ENCODE assay signal across 10 cellular contexts in genomic region chr4:55008166-55009056, GRCh38.
DNase-seq lines count a peak whose midpoint lies in the region; ATAC-seq and TF ChIP-seq lines count a peak whose summit lies in the region.
"Had no signal": no experiment of that assay in that cellular context is flagged by ENCODE, and none has a peak within 500 bp of the region (broad histone marks: within the 10 kb centered on the region; RNA-seq: fewer than 3 reads in every experiment).

No MANE protein-coding gene starts in this region.

- ATAC-seq in SK-N-SH treated with all-trans-retinoic acid at 6 μM for 48 hours (peak; percentile 38; the same call in 2 of the 3 replicates), GM21737 (IDR thresholded peaks at IDR 0.05; ENCODE audit: unreplicated experiment) (no peak), GM21576 (IDR thresholded peaks at IDR 0.05; ENCODE audit: unreplicated experiment) (no peak), HG03139 (IDR thresholded peaks at IDR 0.05; ENCODE audit: unreplicated experiment) (no peak)

- H3K27ac ChIP-seq in caudate nucleus (ENCODE audit: low read depth, low read length), result no peak overlapping the region

- peak; percentile 3 for DNase-seq in stimulated activated CD4-positive, alpha-beta T cell treated with anti-CD3 and anti-CD28 coated beads, Interleukin-15, amount 100 ng/mL, for 24 hours
- no peak for DNase-seq in stimulated activated CD4-positive, alpha-beta T cell treated with anti-CD3 and anti-CD28 coated beads, Interleukin-4, amount 100 ng/mL, for 1 hour
- DNase-seq in globus pallidus (ENCODE audit: low spot score) (peak; percentile 38), caudate nucleus (lab: John Stamatoyannopoulos, UW) (no peak)
- DNase-seq: activated gamma-delta T cell, kidney glomerular epithelial cell had no signal

TF ChIP-seq in SK-N-SH treated with all-trans-retinoic acid at 6 μM for 48 hours, 23 proteins besides CTCF, POLR2A, EP300 and RAD21:
- TF ChIP-seq ISL1 (CRISPR knock-in tag; IDR thresholded peaks at IDR 0.05), result no peak
- TF ChIP-seq ZFP3 (CRISPR knock-in tag; IDR thresholded peaks at IDR 0.05), result no peak
- TF ChIP-seq BACH2 (CRISPR knock-in tag; IDR thresholded peaks at IDR 0.05; ENCODE audit: borderline replicate concordance), result no peak
- TF ChIP-seq PPARA (CRISPR knock-in tag; IDR thresholded peaks at IDR 0.05; ENCODE audit: borderline replicate concordance), result no peak
- TF ChIP-seq CREB5 (CRISPR knock-in tag; IDR thresholded peaks at IDR 0.05; ENCODE audit: low read depth), result no peak
- TF ChIP-seq TSHZ2 (CRISPR knock-in tag; IDR thresholded peaks at IDR 0.05), result no peak
- no peak for TF ChIP-seq ZFP30 (CRISPR knock-in tag; IDR thresholded peaks at IDR 0.05)
- no peak for TF ChIP-seq ZNF565 (CRISPR knock-in tag; conservative IDR thresholded peaks at IDR 0.05; ENCODE audit: low read depth)
- no peak for TF ChIP-seq ZNF8 (CRISPR knock-in tag; IDR thresholded peaks at IDR 0.05)
- no peak for TF ChIP-seq CSDC2 (CRISPR knock-in tag; IDR thresholded peaks at IDR 0.05)
- no peak for TF ChIP-seq TCF4 (CRISPR knock-in tag; IDR thresholded peaks at IDR 0.05; ENCODE audit: borderline replicate concordance)
- no peak for TF ChIP-seq GLIS3 (CRISPR knock-in tag; IDR thresholded peaks at IDR 0.05)
- no peak for TF ChIP-seq OSR1 (CRISPR knock-in tag; IDR thresholded peaks at IDR 0.05)

Comparison
In these comparisons a context has a peak if more than half of its experiments do, and no peak if none do; other contexts are left out.
1. DNase-seq: peak in stimulated activated CD4-positive, alpha-beta T cell treated with anti-CD3 and anti-CD28 coated beads, Interleukin-15, amount 100 ng/mL, for 24 hours (single experiment) and globus pallidus (single experiment); none in stimulated activated CD4-positive, alpha-beta T cell treated with anti-CD3 and anti-CD28 coated beads, Interleukin-4, amount 100 ng/mL, for 1 hour (single experiment) and caudate nucleus (0 of 61).